ENCODE assay signal across 1 cellular context in the genomic region with DNA sequence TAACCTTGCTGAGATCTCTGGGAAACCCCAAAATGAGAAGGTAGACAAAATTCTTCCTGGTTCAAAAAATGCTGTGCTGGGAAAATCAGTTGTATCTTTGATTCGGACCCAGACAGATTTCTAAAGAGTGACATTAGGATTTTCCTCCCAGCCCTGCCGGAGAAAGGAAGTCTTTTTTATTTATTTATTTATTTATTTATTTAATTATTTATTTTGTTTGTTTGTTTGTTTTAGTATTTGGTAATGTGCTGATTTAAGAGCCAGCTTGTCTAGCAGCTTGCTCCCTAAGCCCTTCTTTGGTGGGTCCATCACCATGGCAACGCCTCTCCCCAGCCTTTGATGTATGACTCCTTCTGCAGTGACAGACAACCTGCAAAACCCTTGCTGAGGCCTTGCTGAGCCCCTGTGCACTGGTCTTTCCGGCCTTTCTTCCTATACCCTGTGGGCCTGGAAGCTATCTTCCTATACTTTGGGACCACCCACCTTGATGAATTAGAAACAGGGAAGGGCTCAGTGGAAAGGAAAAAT.
TF ChIP-seq lines count a peak whose summit lies in the region.

No MANE protein-coding gene starts in this region.

TF ChIP-seq in GM23338, 12 proteins besides CTCF, POLR2A, EP300 and RAD21:
- TF ChIP-seq STAT1 (IDR thresholded peaks at IDR 0.05; ENCODE audit: unreplicated experiment): no peak
- TF ChIP-seq, protein P1, sequence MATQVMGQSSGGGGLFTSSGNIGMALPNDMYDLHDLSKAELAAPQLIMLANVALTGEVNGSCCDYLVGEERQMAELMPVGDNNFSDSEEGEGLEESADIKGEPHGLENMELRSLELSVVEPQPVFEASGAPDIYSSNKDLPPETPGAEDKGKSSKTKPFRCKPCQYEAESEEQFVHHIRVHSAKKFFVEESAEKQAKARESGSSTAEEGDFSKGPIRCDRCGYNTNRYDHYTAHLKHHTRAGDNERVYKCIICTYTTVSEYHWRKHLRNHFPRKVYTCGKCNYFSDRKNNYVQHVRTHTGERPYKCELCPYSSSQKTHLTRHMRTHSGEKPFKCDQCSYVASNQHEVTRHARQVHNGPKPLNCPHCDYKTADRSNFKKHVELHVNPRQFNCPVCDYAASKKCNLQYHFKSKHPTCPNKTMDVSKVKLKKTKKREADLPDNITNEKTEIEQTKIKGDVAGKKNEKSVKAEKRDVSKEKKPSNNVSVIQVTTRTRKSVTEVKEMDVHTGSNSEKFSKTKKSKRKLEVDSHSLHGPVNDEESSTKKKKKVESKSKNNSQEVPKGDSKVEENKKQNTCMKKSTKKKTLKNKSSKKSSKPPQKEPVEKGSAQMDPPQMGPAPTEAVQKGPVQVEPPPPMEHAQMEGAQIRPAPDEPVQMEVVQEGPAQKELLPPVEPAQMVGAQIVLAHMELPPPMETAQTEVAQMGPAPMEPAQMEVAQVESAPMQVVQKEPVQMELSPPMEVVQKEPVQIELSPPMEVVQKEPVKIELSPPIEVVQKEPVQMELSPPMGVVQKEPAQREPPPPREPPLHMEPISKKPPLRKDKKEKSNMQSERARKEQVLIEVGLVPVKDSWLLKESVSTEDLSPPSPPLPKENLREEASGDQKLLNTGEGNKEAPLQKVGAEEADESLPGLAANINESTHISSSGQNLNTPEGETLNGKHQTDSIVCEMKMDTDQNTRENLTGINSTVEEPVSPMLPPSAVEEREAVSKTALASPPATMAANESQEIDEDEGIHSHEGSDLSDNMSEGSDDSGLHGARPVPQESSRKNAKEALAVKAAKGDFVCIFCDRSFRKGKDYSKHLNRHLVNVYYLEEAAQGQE (IDR thresholded peaks at IDR 0.05; ENCODE audit: unreplicated experiment): no peak
- TF ChIP-seq ZNF114 (CRISPR knock-in tag; IDR thresholded peaks at IDR 0.05): no peak
- no peak for TF ChIP-seq POLR2AphosphoS5 (IDR thresholded peaks at IDR 0.05; ENCODE audit: low read depth)
- TF ChIP-seq ETS1 (IDR thresholded peaks at IDR 0.05): no peak
- TF ChIP-seq EZH2phosphoT487 (IDR thresholded peaks at IDR 0.05; ENCODE audit: unreplicated experiment): no peak
- no peak for TF ChIP-seq EZH2 (IDR thresholded peaks at IDR 0.05; ENCODE audit: low read depth, unreplicated experiment)
- TF ChIP-seq NANOG (IDR thresholded peaks at IDR 0.05; ENCODE audit: borderline replicate concordance): no peak
- TF ChIP-seq JUNB (IDR thresholded peaks at IDR 0.05; ENCODE audit: unreplicated experiment): no peak
- TF ChIP-seq, protein P2, sequence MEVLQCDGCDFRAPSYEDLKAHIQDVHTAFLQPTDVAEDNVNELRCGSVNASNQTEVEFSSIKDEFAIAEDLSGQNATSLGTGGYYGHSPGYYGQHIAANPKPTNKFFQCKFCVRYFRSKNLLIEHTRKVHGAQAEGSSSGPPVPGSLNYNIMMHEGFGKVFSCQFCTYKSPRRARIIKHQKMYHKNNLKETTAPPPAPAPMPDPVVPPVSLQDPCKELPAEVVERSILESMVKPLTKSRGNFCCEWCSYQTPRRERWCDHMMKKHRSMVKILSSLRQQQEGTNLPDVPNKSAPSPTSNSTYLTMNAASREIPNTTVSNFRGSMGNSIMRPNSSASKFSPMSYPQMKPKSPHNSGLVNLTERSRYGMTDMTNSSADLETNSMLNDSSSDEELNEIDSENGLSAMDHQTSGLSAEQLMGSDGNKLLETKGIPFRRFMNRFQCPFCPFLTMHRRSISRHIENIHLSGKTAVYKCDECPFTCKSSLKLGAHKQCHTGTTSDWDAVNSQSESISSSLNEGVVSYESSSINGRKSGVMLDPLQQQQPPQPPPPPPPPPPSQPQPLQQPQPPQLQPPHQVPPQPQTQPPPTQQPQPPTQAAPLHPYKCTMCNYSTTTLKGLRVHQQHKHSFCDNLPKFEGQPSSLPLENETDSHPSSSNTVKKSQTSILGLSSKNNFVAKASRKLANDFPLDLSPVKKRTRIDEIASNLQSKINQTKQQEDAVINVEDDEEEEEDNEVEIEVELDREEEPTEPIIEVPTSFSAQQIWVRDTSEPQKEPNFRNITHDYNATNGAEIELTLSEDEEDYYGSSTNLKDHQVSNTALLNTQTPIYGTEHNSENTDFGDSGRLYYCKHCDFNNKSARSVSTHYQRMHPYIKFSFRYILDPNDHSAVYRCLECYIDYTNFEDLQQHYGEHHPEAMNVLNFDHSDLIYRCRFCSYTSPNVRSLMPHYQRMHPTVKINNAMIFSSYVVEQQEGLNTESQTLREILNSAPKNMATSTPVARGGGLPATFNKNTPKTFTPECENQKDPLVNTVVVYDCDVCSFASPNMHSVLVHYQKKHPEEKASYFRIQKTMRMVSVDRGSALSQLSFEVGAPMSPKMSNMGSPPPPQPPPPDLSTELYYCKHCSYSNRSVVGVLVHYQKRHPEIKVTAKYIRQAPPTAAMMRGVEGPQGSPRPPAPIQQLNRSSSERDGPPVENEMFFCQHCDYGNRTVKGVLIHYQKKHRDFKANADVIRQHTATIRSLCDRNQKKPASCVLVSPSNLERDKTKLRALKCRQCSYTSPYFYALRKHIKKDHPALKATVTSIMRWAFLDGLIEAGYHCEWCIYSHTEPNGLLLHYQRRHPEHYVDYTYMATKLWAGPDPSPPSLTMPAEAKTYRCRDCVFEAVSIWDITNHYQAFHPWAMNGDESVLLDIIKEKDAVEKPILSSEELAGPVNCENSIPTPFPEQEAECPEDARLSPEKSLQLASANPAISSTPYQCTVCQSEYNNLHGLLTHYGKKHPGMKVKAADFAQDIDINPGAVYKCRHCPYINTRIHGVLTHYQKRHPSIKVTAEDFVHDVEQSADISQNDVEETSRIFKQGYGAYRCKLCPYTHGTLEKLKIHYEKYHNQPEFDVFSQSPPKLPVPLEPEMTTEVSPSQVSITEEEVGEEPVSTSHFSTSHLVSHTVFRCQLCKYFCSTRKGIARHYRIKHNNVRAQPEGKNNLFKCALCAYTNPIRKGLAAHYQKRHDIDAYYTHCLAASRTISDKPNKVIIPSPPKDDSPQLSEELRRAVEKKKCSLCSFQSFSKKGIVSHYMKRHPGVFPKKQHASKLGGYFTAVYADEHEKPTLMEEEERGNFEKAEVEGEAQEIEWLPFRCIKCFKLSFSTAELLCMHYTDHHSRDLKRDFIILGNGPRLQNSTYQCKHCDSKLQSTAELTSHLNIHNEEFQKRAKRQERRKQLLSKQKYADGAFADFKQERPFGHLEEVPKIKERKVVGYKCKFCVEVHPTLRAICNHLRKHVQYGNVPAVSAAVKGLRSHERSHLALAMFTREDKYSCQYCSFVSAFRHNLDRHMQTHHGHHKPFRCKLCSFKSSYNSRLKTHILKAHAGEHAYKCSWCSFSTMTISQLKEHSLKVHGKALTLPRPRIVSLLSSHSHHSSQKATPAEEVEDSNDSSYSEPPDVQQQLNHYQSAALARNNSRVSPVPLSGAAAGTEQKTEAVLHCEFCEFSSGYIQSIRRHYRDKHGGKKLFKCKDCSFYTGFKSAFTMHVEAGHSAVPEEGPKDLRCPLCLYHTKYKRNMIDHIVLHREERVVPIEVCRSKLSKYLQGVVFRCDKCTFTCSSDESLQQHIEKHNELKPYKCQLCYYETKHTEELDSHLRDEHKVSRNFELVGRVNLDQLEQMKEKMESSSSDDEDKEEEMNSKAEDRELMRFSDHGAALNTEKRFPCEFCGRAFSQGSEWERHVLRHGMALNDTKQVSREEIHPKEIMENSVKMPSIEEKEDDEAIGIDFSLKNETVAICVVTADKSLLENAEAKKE (CRISPR knock-in tag; IDR thresholded peaks at IDR 0.05): no peak
- no peak for TF ChIP-seq CREB1 (CRISPR knock-in tag; IDR thresholded peaks at IDR 0.05; ENCODE audit: low read depth)
- no peak for TF ChIP-seq ZNF331 (CRISPR knock-in tag; IDR thresholded peaks at IDR 0.05; ENCODE audit: low read depth)
